Comparison of ENCODE assay signal across 8 cellular contexts in genomic region chr4:155666701-155667537, GRCh38. TPM values are rescaled to one million over a fixed set of nuclear protein-coding genes. Genes with fewer than 3 reads are reported as not detected.
DNase-seq lines count a peak whose midpoint lies in the region; ATAC-seq and TF ChIP-seq lines count a peak whose summit lies in the region.

Gene GUCY1A1 (plus strand): TSS chr4:155666848. CDS start chr4:155696868, 30,020 bp downstream.

- H3K4me3 ChIP-seq in effector memory CD4-positive, alpha-beta T cell (ENCODE audit: insufficient read depth, low read depth, low read length, poor library complexity, severe bottlenecking), result peak within 1 kb of the TSS; percentile 32
- H3K4me3 ChIP-seq in lower lobe of right lung, result peak within 1 kb of the TSS; percentile 73

- no peak for TF ChIP-seq CTCF in lower lobe of right lung (IDR thresholded peaks at IDR 0.05)

- H3K9me3 ChIP-seq in effector memory CD4-positive, alpha-beta T cell (ENCODE audit: control insufficient read depth, low read length), result no peaks in the 10 kb centered on the region
- no peaks in the 10 kb centered on the region for H3K9me3 ChIP-seq in lower lobe of right lung

- peak; percentile 45 for ATAC-seq in GM18873 (IDR thresholded peaks at IDR 0.05; ENCODE audit: low FRiP score, unreplicated experiment)
- ATAC-seq in HG03108 (IDR thresholded peaks at IDR 0.05; ENCODE audit: unreplicated experiment), result peak; percentile 50
- peak; percentile 89 to 90 for ATAC-seq in lower lobe of right lung
- peak; percentile 61 to 70 for ATAC-seq in stimulated activated naive B cell treated with anti-CD40 and anti-IgM and Interleukin-4, amounts not matched to agents 10 μg/mL and 1 μg/mL and 100 μg/mL, for 72 hours (replicated peaks)

- no peaks in the 10 kb centered on the region for H3K4me1 ChIP-seq in effector memory CD4-positive, alpha-beta T cell (ENCODE audit: control insufficient read depth, insufficient read depth, low read length, poor library complexity, severe bottlenecking)
- H3K4me1 ChIP-seq in lower lobe of right lung, result peaks cover 7% of the 10 kb centered on the region

- H3K4me1 Mint-ChIP-seq in T-helper 1 cell treated with Interleukin-12 subunit alpha and Interleukin-12 subunit beta and Interleukin-4 antibody, amounts not matched to agents 30 μg/mL and 1 μg/mL, for 36 hours (ENCODE audit: low read depth), result peaks cover 7% of the 10 kb centered on the region
- H3K4me1 Mint-ChIP-seq in stimulated activated naive B cell treated with anti-CD40 and anti-IgM and Interleukin-4, amounts not matched to agents 10 μg/mL and 1 μg/mL and 100 μg/mL, for 72 hours, result peaks cover 9 to 26% of the 10 kb centered on the region in 2 donors

- intact Hi-C loops in lower lobe of right lung (cut with DNase I), result no loop called here

- no peaks in the 10 kb centered on the region for H3K36me3 Mint-ChIP-seq in T-helper 1 cell treated with Interleukin-12 subunit alpha and Interleukin-12 subunit beta and Interleukin-4 antibody, amounts not matched to agents 30 μg/mL and 1 μg/mL, for 36 hours (ENCODE audit: low read depth)
- H3K36me3 Mint-ChIP-seq in stimulated activated naive B cell treated with anti-CD40 and anti-IgM and Interleukin-4, amounts not matched to agents 10 μg/mL and 1 μg/mL and 100 μg/mL, for 72 hours, result no peaks in the 10 kb centered on the region

- no peaks in the 10 kb centered on the region for H3K36me3 ChIP-seq in effector memory CD4-positive, alpha-beta T cell (ENCODE audit: control insufficient read depth, insufficient read depth, low read length)
- H3K36me3 ChIP-seq in lower lobe of right lung, result no peaks in the 10 kb centered on the region

- no peaks in the 10 kb centered on the region for H3K9me3 Mint-ChIP-seq in T-helper 1 cell treated with Interleukin-12 subunit alpha and Interleukin-12 subunit beta and Interleukin-4 antibody, amounts not matched to agents 30 μg/mL and 1 μg/mL, for 36 hours
- peaks cover 0 to 2% of the 10 kb centered on the region in 2 donors for H3K9me3 Mint-ChIP-seq in stimulated activated naive B cell treated with anti-CD40 and anti-IgM and Interleukin-4, amounts not matched to agents 10 μg/mL and 1 μg/mL and 100 μg/mL, for 72 hours

- no peak within 1 kb of the TSS for H3K27ac Mint-ChIP-seq in T-helper 1 cell treated with Interleukin-12 subunit alpha and Interleukin-12 subunit beta and Interleukin-4 antibody, amounts not matched to agents 30 μg/mL and 1 μg/mL, for 36 hours
- peak within 1 kb of the TSS; percentile 82 for H3K27ac Mint-ChIP-seq in stimulated activated naive B cell treated with anti-CD40 and anti-IgM and Interleukin-4, amounts not matched to agents 10 μg/mL and 1 μg/mL and 100 μg/mL, for 72 hours

- peaks cover 80% of the 10 kb centered on the region for H3K27me3 Mint-ChIP-seq in T-helper 1 cell treated with Interleukin-12 subunit alpha and Interleukin-12 subunit beta and Interleukin-4 antibody, amounts not matched to agents 30 μg/mL and 1 μg/mL, for 36 hours (ENCODE audit: low read depth)
- H3K27me3 Mint-ChIP-seq in stimulated activated naive B cell treated with anti-CD40 and anti-IgM and Interleukin-4, amounts not matched to agents 10 μg/mL and 1 μg/mL and 100 μg/mL, for 72 hours, result peaks cover 38 to 39% of the 10 kb centered on the region in 2 donors

- no peak within 1 kb of the TSS for H3K27ac ChIP-seq in effector memory CD4-positive, alpha-beta T cell (ENCODE audit: insufficient read depth, low read length, poor library complexity, severe bottlenecking)
- H3K27ac ChIP-seq in lower lobe of right lung, result peak within 1 kb of the TSS; percentile 90

- peak within 1 kb of the TSS; percentile 94 for H3K4me3 Mint-ChIP-seq in T-helper 1 cell treated with Interleukin-12 subunit alpha and Interleukin-12 subunit beta and Interleukin-4 antibody, amounts not matched to agents 30 μg/mL and 1 μg/mL, for 36 hours
- H3K4me3 Mint-ChIP-seq in stimulated activated naive B cell treated with anti-CD40 and anti-IgM and Interleukin-4, amounts not matched to agents 10 μg/mL and 1 μg/mL and 100 μg/mL, for 72 hours, result peak within 1 kb of the TSS; percentile 84 to 93

- DNase-seq in Ammon's horn (ENCODE audit: low spot score) (peak; percentile 48), lower lobe of right lung (peak; percentile 78), KG1 (lab: John Stamatoyannopoulos, UW) (no peak)
- DNase-seq in effector memory CD4-positive, alpha-beta T cell, result no peak
- peak; percentile 14 for DNase-seq in stimulated activated naive B cell treated with anti-CD40 and anti-IgM and Interleukin-4, amounts not matched to agents 10 μg/mL and 1 μg/mL and 100 μg/mL, for 72 hours

- H3K27me3 ChIP-seq in effector memory CD4-positive, alpha-beta T cell (replicated peaks; ENCODE audit: control insufficient read depth, insufficient read depth, low read length, poor library complexity, severe bottlenecking), result peaks cover 9% of the 10 kb centered on the region
- no peaks in the 10 kb centered on the region for H3K27me3 ChIP-seq in lower lobe of right lung (ENCODE audit: low read depth)

RNA-seq across cellular contexts. Expression of gene GUCY1A1, which starts in this region (rescaled TPM):
- 63.1 TPM for total RNA-seq in lower lobe of right lung

Comparison
In these comparisons a context has a peak if more than half of its experiments do, and no peak if none do; other contexts are left out.
1. DNase-seq: peak in Ammon's horn (single experiment), lower lobe of right lung (single experiment) and stimulated activated naive B cell treated with anti-CD40 and anti-IgM and Interleukin-4, amounts not matched to agents 10 μg/mL and 1 μg/mL and 100 μg/mL, for 72 hours (single experiment); none in effector memory CD4-positive, alpha-beta T cell (0 of 3) and KG1 (single experiment).
2. Peak in every context shown above with its lines, with median percentiles within 50 percentile points of each other: ATAC-seq.